In genomic region chr15:80695911-80696651, GRCh38 we compare ENCODE assay signal across 8 cellular contexts. TPM values are rescaled to one million over a fixed set of nuclear protein-coding genes. Genes with fewer than 3 reads are reported as not detected.
A peak's percentile ranks its signal among the peaks of the same experiment; 100 is the strongest.
DNase-seq lines count a peak whose midpoint lies in the region; ATAC-seq, FAIRE-seq and TF ChIP-seq lines count a peak whose summit lies in the region.

No MANE protein-coding gene starts in this region.

- no TSS peak for BruUV-seq in MCF 10A (replicated peaks; lab: Mats Ljungman, UMichigan)

- TF ChIP-seq CTCF in MCF 10A (IDR thresholded peaks at IDR 0.05; ENCODE audit: unreplicated experiment) = peak; percentile 42
- TF ChIP-seq CTCF in D721Med (IDR thresholded peaks at IDR 0.05; ENCODE audit: insufficient read depth, missing control alignments) = no peak

- H3K27me3 Mint-ChIP-seq in MCF 10A (ENCODE audit: insufficient read depth, unreplicated experiment) = no peaks in the 10 kb centered on the region

- H3K27me3 ChIP-seq in BLaER1 treated with 17β-estradiol and CSF1 and Interleukin-3, amounts not matched to agents 10 nM and 100 nM = no peaks in the 10 kb centered on the region
- H3K27me3 ChIP-seq in HAP-1 (ENCODE audit: low read depth) (no peaks in the 10 kb centered on the region; the same call in 1 of the 2 replicates), SJSA1 (replicated peaks) (no peaks in the 10 kb centered on the region)

- peak overlapping the region; percentile 84 to 95 (median 92) for H3K9ac ChIP-seq in BLaER1 treated with 17β-estradiol and CSF1 and Interleukin-3, amounts not matched to agents 10 nM and 100 nM

- peaks cover 3 to 49% (median 39%) of the 10 kb centered on the region in 11 experiments; a peak in 16 of 22 replicates for H4K20me1 ChIP-seq in BLaER1 treated with 17β-estradiol and CSF1 and Interleukin-3, amounts not matched to agents 10 nM and 100 nM

- peaks cover 0 to 30% (median 18%) of the 10 kb centered on the region in 11 experiments; a peak in 16 of 22 replicates for H3K36me3 ChIP-seq in BLaER1 treated with 17β-estradiol and CSF1 and Interleukin-3, amounts not matched to agents 10 nM and 100 nM
- 0 out of 2 replicates have a peak, but pooled peaks cover 3% of the 10 kb centered on the region for H3K36me3 ChIP-seq in HAP-1 (replicated peaks)
- no peaks in the 10 kb centered on the region for H3K36me3 ChIP-seq in SJSA1

- H3K4me3 ChIP-seq in BLaER1 treated with 17β-estradiol and CSF1 and Interleukin-3, amounts not matched to agents 10 nM and 100 nM = peak overlapping the region; percentile 77 to 94 (median 90)
- H3K4me3 ChIP-seq in HAP-1 (peak overlapping the region; percentile 76), SJSA1 (peak overlapping the region; percentile 90)

- POLR2A ChIA-PET in MCF 10A (lab: Yijun Ruan, JAX) = interaction anchor here (0.6 to 6.0 kb wide), 28 partner anchors 12 to 306 kb away, joined by 3 to 74 read pairs (median 4); partner anchors contain the start of genes CEMIP and MESD

- peaks cover 39% of the 10 kb centered on the region for H3K4me1 Mint-ChIP-seq in MCF 10A (ENCODE audit: insufficient read depth, unreplicated experiment)

- peak overlapping the region; percentile 82 to 95 (median 89) for H3K4me2 ChIP-seq in BLaER1 treated with 17β-estradiol and CSF1 and Interleukin-3, amounts not matched to agents 10 nM and 100 nM

- peak overlapping the region; percentile 70 to 94 (median 91) for H3K27ac ChIP-seq in BLaER1 treated with 17β-estradiol and CSF1 and Interleukin-3, amounts not matched to agents 10 nM and 100 nM
- H3K27ac ChIP-seq in SJSA1 = no peak overlapping the region

- FAIRE-seq in D721Med (lab: Jason Lieb, UNC) = no peak

- in situ Hi-C loops in HAP-1 (cut with MboI; ENCODE audit: low sequenced_read_pairs) = no loop called here

- no peaks in the 10 kb centered on the region for H3K36me3 Mint-ChIP-seq in MCF 10A (ENCODE audit: insufficient read depth, unreplicated experiment)

- peak overlapping the region; percentile 73 for H3K27ac Mint-ChIP-seq in MCF 10A (ENCODE audit: low read depth, unreplicated experiment)

- intact Hi-C loops in MCF 10A (cut with micrococcal nuclease) = loop anchor here (1.0 to 5.0 kb wide), 5 partner anchors 34 to 239 kb away; no protein-coding TSS in a partner anchor

- no peaks in the 10 kb centered on the region for H3K9me3 ChIP-seq in BLaER1 treated with 17β-estradiol and CSF1 and Interleukin-3, amounts not matched to agents 10 nM and 100 nM (replicated peaks in 1 of 11)
- H3K9me3 ChIP-seq in HAP-1 (no peaks in the 10 kb centered on the region), SJSA1 (replicated peaks) (no peaks in the 10 kb centered on the region)

- ATAC-seq in GM21423 (IDR thresholded peaks at IDR 0.05; ENCODE audit: unreplicated experiment) = no peak

- CTCF ChIA-PET in MCF 10A (lab: Yijun Ruan, JAX) = interaction anchor here (0.7 to 5.3 kb wide), 16 partner anchors 10 to 274 kb away, joined by 3 to 53 read pairs (median 6); partner anchors contain the start of gene CEMIP

- peaks cover 26 to 61% (median 33%) of the 10 kb centered on the region in 10 experiments for H3K4me1 ChIP-seq in BLaER1 treated with 17β-estradiol and CSF1 and Interleukin-3, amounts not matched to agents 10 nM and 100 nM
- H3K4me1 ChIP-seq in HAP-1 = peaks cover 23% of the 10 kb centered on the region
- peaks cover 32% of the 10 kb centered on the region for H3K4me1 ChIP-seq in SJSA1 (replicated peaks)

- peak overlapping the region; percentile 92 for H3K4me3 Mint-ChIP-seq in MCF 10A (ENCODE audit: unreplicated experiment)

- peak; percentile 24 to 55 for DNase-seq in HAP-1 (ENCODE audit: low spot score in 2 of 2)
- peak in 1 of 2 experiments; percentile 27 for DNase-seq in SJSA1 (ENCODE audit: low read depth in 1 of 2, low spot score in 2 of 2)
- peak; percentile 53 for DNase-seq in MCF 10A (ENCODE audit: unreplicated experiment)
- DNase-seq in kidney tubule cell (ENCODE audit: low spot score) = peak; percentile 65
- DNase-seq in stimulated activated CD4-positive, alpha-beta T cell treated with anti-CD3 and anti-CD28 coated beads, TNF-alpha, amount 100 ng/mL, for 4 hours (ENCODE audit: low read depth in 3 of 3) = peak in 2 of 3 experiments; percentile 5 to 8
- no peak for DNase-seq in D721Med (ENCODE audit: insufficient read length, low spot score)

- no peaks in the 10 kb centered on the region for H3K9me3 Mint-ChIP-seq in MCF 10A (ENCODE audit: unreplicated experiment)

RNA-seq across cellular contexts. Expression of gene ABHD17C, which starts 1.0 kb away (rescaled TPM):
- total RNA-seq in SJSA1 (2014; rRNA removed; shearing (Covaris generic)) = 1.3 and 3.4 TPM in 2 replicates
- total RNA-seq in MCF 10A (2022) = 10.1 and 11.9 TPM in 2 replicates
